ENCODE assay signal across 14 cellular contexts in genomic region chr3:25235471-25235870, GRCh38.
"Had no signal": no experiment of that assay in that cellular context is flagged by ENCODE, and none has a peak within 500 bp of the region (broad histone marks: within the 10 kb centered on the region; RNA-seq: fewer than 3 reads in every experiment).

No MANE protein-coding gene starts in this region.

- H3K9me3 Mint-ChIP-seq: activated T-helper 1 cell treated with anti-CD3 and anti-CD28 coated beads, Interleukin-12 subunit alpha, Interleukin-12 subunit beta, Interleukin-2, Interleukin-4 antibody, amounts not matched to agents 30 ng/mL and 10 ng/mL and 1 ng/mL, durations not matched to agents 14 hours and 24 hours and 36 hours had no signal

- H3K27ac ChIP-seq: adrenal gland, dorsolateral prefrontal cortex, sigmoid colon, upper lobe of right lung, WERI-Rb-1 had no signal

- H3K4me1 Mint-ChIP-seq: activated naive CD4-positive, alpha-beta T cell treated with anti-CD3 and anti-CD28 coated beads, Interleukin-2, amount 10 ng/mL, durations not matched to agents 7 days and 5 days; nephron; T-cell had no signal

- H3K27me3 Mint-ChIP-seq: activated naive CD4-positive, alpha-beta T cell treated with anti-CD3 and anti-CD28 coated beads, Interleukin-2, amount 10 ng/mL, durations not matched to agents 7 days and 5 days; stimulated activated naive CD8-positive, alpha-beta T cell treated with anti-CD3 and anti-CD28 coated beads, Interleukin-15, Interleukin-2, amounts not matched to agents 100 ng/mL and 50 ng/mL, for 24 hours; T-cell had no signal

- DNase-seq: activated CD4-positive, alpha-beta T cell treated with anti-CD3 and anti-CD28 coated beads for 4 hours; activated naive CD4-positive, alpha-beta T cell treated with anti-CD3 and anti-CD28 coated beads, Interleukin-2, amount 10 ng/mL, durations not matched to agents 7 days and 5 days; adrenal gland; dorsolateral prefrontal cortex; foreskin fibroblast; glutamatergic neuron; sigmoid colon; stimulated activated CD4-positive, alpha-beta T cell treated with anti-CD3 and anti-CD28 coated beads, Interleukin-2, amount 100 ng/mL, for 48 hours; T-cell; upper lobe of right lung; WERI-Rb-1 had no signal

- H3K4me3 Mint-ChIP-seq: activated naive CD4-positive, alpha-beta T cell treated with anti-CD3 and anti-CD28 coated beads, Interleukin-2, amount 10 ng/mL, durations not matched to agents 7 days and 5 days; activated T-helper 1 cell treated with anti-CD3 and anti-CD28 coated beads, Interleukin-12 subunit alpha, Interleukin-12 subunit beta, Interleukin-2, Interleukin-4 antibody, amounts not matched to agents 30 ng/mL and 10 ng/mL and 1 ng/mL, durations not matched to agents 14 hours and 24 hours and 36 hours; nephron; stimulated activated naive CD8-positive, alpha-beta T cell treated with anti-CD3 and anti-CD28 coated beads, Interleukin-15, Interleukin-2, amounts not matched to agents 100 ng/mL and 50 ng/mL, for 24 hours; T-cell had no signal

- ATAC-seq: T-cell, upper lobe of right lung had no signal

- H3K36me3 Mint-ChIP-seq: activated naive CD4-positive, alpha-beta T cell treated with anti-CD3 and anti-CD28 coated beads, Interleukin-2, amount 10 ng/mL, durations not matched to agents 7 days and 5 days; T-cell had no signal

- H3K36me3 ChIP-seq: adrenal gland, sigmoid colon, upper lobe of right lung, WERI-Rb-1 had no signal

- H3K27ac Mint-ChIP-seq: activated naive CD4-positive, alpha-beta T cell treated with anti-CD3 and anti-CD28 coated beads, Interleukin-2, amount 10 ng/mL, durations not matched to agents 7 days and 5 days; activated T-helper 1 cell treated with anti-CD3 and anti-CD28 coated beads, Interleukin-12 subunit alpha, Interleukin-12 subunit beta, Interleukin-2, Interleukin-4 antibody, amounts not matched to agents 30 ng/mL and 10 ng/mL and 1 ng/mL, durations not matched to agents 14 hours and 24 hours and 36 hours; stimulated activated naive CD8-positive, alpha-beta T cell treated with anti-CD3 and anti-CD28 coated beads, Interleukin-15, Interleukin-2, amounts not matched to agents 100 ng/mL and 50 ng/mL, for 24 hours; T-cell had no signal

- H3K27me3 ChIP-seq: adrenal gland, dorsolateral prefrontal cortex, sigmoid colon, upper lobe of right lung had no signal

- H3K4me3 ChIP-seq: adrenal gland, dorsolateral prefrontal cortex, sigmoid colon, upper lobe of right lung had no signal
